In genomic region chr3:187013080-187013838, GRCh38 we compare ENCODE assay signal across 9 cellular contexts.
A peak's percentile ranks its signal among the peaks of the same experiment; 100 is the strongest.
DNase-seq lines count a peak whose midpoint lies in the region; ATAC-seq and TF ChIP-seq lines count a peak whose summit lies in the region.
"Had no signal": no experiment of that assay in that cellular context is flagged by ENCODE, and none has a peak within 500 bp of the region (broad histone marks: within the 10 kb centered on the region; RNA-seq: fewer than 3 reads in every experiment).

No MANE protein-coding gene starts in this region.

- no peaks in the 10 kb centered on the region for H3K4me1 ChIP-seq in colonic mucosa
- peaks cover 11% of the 10 kb centered on the region; the same call in 1 of the 2 replicates for H3K4me1 ChIP-seq in MM.1S (ENCODE audit: low read length)

- H3K9me2 ChIP-seq in MM.1S (replicated peaks; ENCODE audit: insufficient read depth, low read length): no peaks in the 10 kb centered on the region

- H3K9ac ChIP-seq in colonic mucosa (ENCODE audit: low read depth in 2 of 2, low read length in 2 of 2) (no peak overlapping the region), MM.1S (ENCODE audit: low read length) (no peak overlapping the region)

- TF ChIP-seq CTCF in CD4-positive, alpha-beta T cell (IDR thresholded peaks at IDR 0.05): no peak
- no peak for TF ChIP-seq CTCF in colonic mucosa (IDR thresholded peaks at IDR 0.05)
- no peak for TF ChIP-seq CTCF in nephron progenitor cell (IDR thresholded peaks at IDR 0.05)
- TF ChIP-seq CTCF in MM.1S (IDR thresholded peaks at IDR 0.05; ENCODE audit: low read length): no peak

- intact Hi-C loops in CD4-positive, alpha-beta T cell (cut with DNase I, micrococcal nuclease): loop anchor here in 1 of 2 experiments (2.0 kb wide), 1 partner anchor 14 kb away; no protein-coding TSS in a partner anchor
- intact Hi-C loops in colonic mucosa (cut with DNase I): no loop called here

- peaks cover 96% of the 10 kb centered on the region for H3K79me2 ChIP-seq in MM.1S (ENCODE audit: low read length)

- H3K27me3 Mint-ChIP-seq in CD4-positive, alpha-beta T cell: no peaks in the 10 kb centered on the region
- peaks cover 4% of the 10 kb centered on the region for H3K27me3 Mint-ChIP-seq in nephron progenitor cell (ENCODE audit: low read depth, poor library complexity)

- DNase-seq in CD4-positive, alpha-beta T cell: no peak
- DNase-seq in NOMO-1 treated with dmso at 0.1 percent for 144 hours (lab: John Stamatoyannopoulos, UW; ENCODE audit: unreplicated experiment): peak; percentile 44
- peak; percentile 12 for DNase-seq in colonic mucosa
- DNase-seq in nephron progenitor cell: no peak
- no peak for DNase-seq in DMS153 treated with DMSO at 0.1 percent for 48 hours (lab: John Stamatoyannopoulos, UW; ENCODE audit: unreplicated experiment)
- no peak for DNase-seq in stimulated activated naive CD4-positive, alpha-beta T cell (lab: John Stamatoyannopoulos, UW)
- no peak for DNase-seq in MM.1S
- DNase-seq: NCI-H446 treated with DMSO at 0.1 percent for 48 hours had no signal

- ATAC-seq in CD4-positive, alpha-beta T cell (ENCODE audit: poor library complexity): no peak
- ATAC-seq in GM21390 (IDR thresholded peaks at IDR 0.05; ENCODE audit: unreplicated experiment): no peak

- CTCF ChIA-PET in CD4-positive, alpha-beta T cell (lab: Charles Lee): interaction anchor here (0.7 kb wide), 1 partner anchor 17 kb away, joined by 3 read pairs; no protein-coding TSS in a partner anchor

- H3K4me3 ChIP-seq in colonic mucosa: no peak overlapping the region
- H3K4me3 ChIP-seq in MM.1S (ENCODE audit: low read length): no peak overlapping the region

- peak overlapping the region; percentile 81 for H3K4me3 Mint-ChIP-seq in CD4-positive, alpha-beta T cell
- H3K4me3 Mint-ChIP-seq in nephron progenitor cell: no peak overlapping the region

- peaks cover 42% of the 10 kb centered on the region for H3K36me3 Mint-ChIP-seq in CD4-positive, alpha-beta T cell (ENCODE audit: low read depth)
- H3K36me3 Mint-ChIP-seq in nephron progenitor cell (ENCODE audit: low read depth): peaks cover 94% of the 10 kb centered on the region

- H3K27ac ChIP-seq in CD4-positive, alpha-beta T cell (ENCODE audit: low read depth, low read length): peak overlapping the region; percentile 71
- H3K27ac ChIP-seq in colonic mucosa (peak overlapping the region; percentile 16), MM.1S (ENCODE audit: low read length) (no peak overlapping the region)

- H3K9me3 ChIP-seq in CD4-positive, alpha-beta T cell (ENCODE audit: control insufficient read depth, low read length): no peaks in the 10 kb centered on the region
- H3K9me3 ChIP-seq in colonic mucosa (no peaks in the 10 kb centered on the region), MM.1S (replicated peaks; ENCODE audit: insufficient read depth, low read length) (no peaks in the 10 kb centered on the region)

- peaks cover 3% of the 10 kb centered on the region for H4K20me1 ChIP-seq in MM.1S (ENCODE audit: insufficient read depth, low read length)

- H3K27me3 ChIP-seq in CD4-positive, alpha-beta T cell (ENCODE audit: control insufficient read depth, insufficient read depth, low read length): no peaks in the 10 kb centered on the region
- H3K27me3 ChIP-seq in colonic mucosa: no peaks in the 10 kb centered on the region
- no peaks in the 10 kb centered on the region for H3K27me3 ChIP-seq in MM.1S (replicated peaks; ENCODE audit: insufficient read depth, low read length)

- peaks cover 60% of the 10 kb centered on the region for H3K4me1 Mint-ChIP-seq in CD4-positive, alpha-beta T cell (ENCODE audit: low read depth)
- peaks cover 67% of the 10 kb centered on the region for H3K4me1 Mint-ChIP-seq in nephron progenitor cell

- no peak overlapping the region for H3K4me2 ChIP-seq in MM.1S (ENCODE audit: low read depth, low read length)

- POLR2A ChIA-PET in CD4-positive, alpha-beta T cell (lab: Charles Lee): interaction anchor here (0.6 to 3.6 kb wide), 7 partner anchors 9 to 229 kb away, joined by 3 to 47 read pairs (median 4); no protein-coding TSS in a partner anchor

- H3K36me3 ChIP-seq in colonic mucosa: no peaks in the 10 kb centered on the region
- H3K36me3 ChIP-seq in MM.1S (replicated peaks; ENCODE audit: insufficient read depth, low read length): peaks cover 9% of the 10 kb centered on the region

- no peaks in the 10 kb centered on the region for H3K9me3 Mint-ChIP-seq in CD4-positive, alpha-beta T cell
- H3K9me3 Mint-ChIP-seq in nephron progenitor cell: peaks cover 5% of the 10 kb centered on the region

- no peak overlapping the region for H2AFZ ChIP-seq in MM.1S (ENCODE audit: low read length)

- peaks cover 10% of the 10 kb centered on the region; the same call in 1 of the 2 replicates for H3F3A ChIP-seq in MM.1S (ENCODE audit: insufficient read depth, low read length)

- H3K27ac Mint-ChIP-seq in CD4-positive, alpha-beta T cell: peak overlapping the region; percentile 93
- peak overlapping the region; percentile 74 for H3K27ac Mint-ChIP-seq in nephron progenitor cell

Comparison
In these comparisons a context has a peak if more than half of its experiments do, and no peak if none do; other contexts are left out.
1. DNase-seq: peak in NOMO-1 treated with dmso at 0.1 percent for 144 hours (single experiment) and colonic mucosa (single experiment); none in CD4-positive, alpha-beta T cell (0 of 10), nephron progenitor cell (single experiment), DMS153 treated with DMSO at 0.1 percent for 48 hours (single experiment), stimulated activated naive CD4-positive, alpha-beta T cell (0 of 6) and MM.1S (single experiment).